In genomic region chr14:102013669-102014200, GRCh38 we compare ENCODE assay signal across 15 cellular contexts. TPM values are rescaled to one million over a fixed set of nuclear protein-coding genes. Genes with fewer than 3 reads are reported as not detected.
A peak's percentile ranks its signal among the peaks of the same experiment; 100 is the strongest.
DNase-seq lines count a peak whose midpoint lies in the region; ATAC-seq, FAIRE-seq and TF ChIP-seq lines count a peak whose summit lies in the region.
"Had no signal": no experiment of that assay in that cellular context is flagged by ENCODE, and none has a peak within 500 bp of the region (broad histone marks: within the 10 kb centered on the region; RNA-seq: fewer than 3 reads in every experiment).

No MANE protein-coding gene starts in this region.

- peak overlapping the region in 1 of 59 donors; percentile 38 for H3K27ac ChIP-seq in dorsolateral prefrontal cortex
- H3K27ac ChIP-seq: HL-60 had no signal

- TF ChIP-seq CTCF in D721Med (IDR thresholded peaks at IDR 0.05; ENCODE audit: insufficient read depth, missing control alignments) (no peak), omental fat pad (IDR thresholded peaks at IDR 0.05) (no peak), dorsolateral prefrontal cortex (IDR thresholded peaks at IDR 0.05 in 54 of 56, conservative IDR thresholded peaks at IDR 0.05 in 2 of 56; ENCODE audit: low read depth in 1 of 56, partially characterized antibody in 56 of 56) (no peak)

- H3K27ac Mint-ChIP-seq in activated CD8-positive, alpha-beta memory T cell treated with anti-CD3 and anti-CD28 coated beads, Interleukin-2, amount 10 ng/mL, durations not matched to agents 7 days and 5 days, result peak overlapping the region; percentile 25

- no peaks in the 10 kb centered on the region for H3K27me3 ChIP-seq in dorsolateral prefrontal cortex

- intact Hi-C loops in dorsolateral prefrontal cortex (cut with DNase I), result no loop called here

- no peaks in the 10 kb centered on the region for H3K27me3 Mint-ChIP-seq in activated CD8-positive, alpha-beta memory T cell treated with anti-CD3 and anti-CD28 coated beads, Interleukin-2, amount 10 ng/mL, durations not matched to agents 7 days and 5 days

- ATAC-seq in activated CD8-positive, alpha-beta memory T cell treated with anti-CD3 and anti-CD28 coated beads, Interleukin-2, amount 10 ng/mL, durations not matched to agents 7 days and 5 days, result no peak
- ATAC-seq in omental fat pad (ENCODE audit: low FRiP score), result peak; percentile 61

- peak; percentile 96 for FAIRE-seq in D721Med (lab: Jason Lieb, UNC)

- CTCF ChIA-PET in activated CD8-positive, alpha-beta memory T cell treated with anti-CD3 and anti-CD28 coated beads, Interleukin-2, amount 10 ng/mL, durations not matched to agents 7 days and 5 days (lab: Charles Lee), result interaction anchor here (0.6 kb wide), 1 partner anchor 204 kb away, joined by 3 read pairs; no protein-coding TSS in a partner anchor

- no peak overlapping the region for H3K4me3 Mint-ChIP-seq in activated CD8-positive, alpha-beta memory T cell treated with anti-CD3 and anti-CD28 coated beads, Interleukin-2, amount 10 ng/mL, durations not matched to agents 7 days and 5 days

- DNase-seq in activated CD8-positive, alpha-beta memory T cell treated with anti-CD3 and anti-CD28 coated beads, Interleukin-2, amount 10 ng/mL, durations not matched to agents 7 days and 5 days, result no peak
- no peak for DNase-seq in activated CD8-positive, alpha-beta memory T cell treated with anti-CD3 and anti-CD28 coated beads, Interleukin-2, amount 50 U/mL, for 48 hours
- DNase-seq in D721Med (ENCODE audit: insufficient read length, low spot score) (peak; percentile 77), amniotic epithelial cell (ENCODE audit: low read depth) (peak; percentile 50), omental fat pad (ENCODE audit: low spot score) (no peak), foreskin melanocyte (no peak), dorsolateral prefrontal cortex (no peak), NCI-H1092 treated with DMSO at 0.1 percent for 48 hours (lab: John Stamatoyannopoulos, UW) (no peak)
- DNase-seq: C1 segment of cervical spinal cord, DMS153, EL, NCI-H146, NCI-H226, NCI-H69 had no signal

- peaks cover 85% of the 10 kb centered on the region for H3K36me3 Mint-ChIP-seq in activated CD8-positive, alpha-beta memory T cell treated with anti-CD3 and anti-CD28 coated beads, Interleukin-2, amount 10 ng/mL, durations not matched to agents 7 days and 5 days

- H3K4me1 Mint-ChIP-seq in activated CD8-positive, alpha-beta memory T cell treated with anti-CD3 and anti-CD28 coated beads, Interleukin-2, amount 10 ng/mL, durations not matched to agents 7 days and 5 days, result peaks cover 8% of the 10 kb centered on the region

- H3K4me3 ChIP-seq in dorsolateral prefrontal cortex, result no peak overlapping the region

- no peaks in the 10 kb centered on the region for H3K9me3 Mint-ChIP-seq in activated CD8-positive, alpha-beta memory T cell treated with anti-CD3 and anti-CD28 coated beads, Interleukin-2, amount 10 ng/mL, durations not matched to agents 7 days and 5 days (ENCODE audit: low read depth)

RNA-seq across cellular contexts. Expression of gene DYNC1H1, which starts 49.4 kb away (rescaled TPM):
- total RNA-seq in activated CD8-positive, alpha-beta memory T cell treated with anti-CD3 and anti-CD28 coated beads, Interleukin-2, amount 10 ng/mL, durations not matched to agents 7 days and 5 days, result 100 to 1,000 TPM; 308 to 325 TPM
- 100 to 1,000 TPM; 440 to 541 (median 495) TPM for total RNA-seq in omental fat pad
- 1,000 to 10,000 TPM in 97 of 120 experiments, 100 to 1,000 TPM in 23; 740 to 1,310 (median 1,110) TPM for total RNA-seq in dorsolateral prefrontal cortex

Comparison
In these comparisons a context has a peak if more than half of its experiments do, and no peak if none do; other contexts are left out.
1. DNase-seq: peak in D721Med (single experiment) and amniotic epithelial cell (single experiment); none in activated CD8-positive, alpha-beta memory T cell treated with anti-CD3 and anti-CD28 coated beads, Interleukin-2, amount 10 ng/mL, durations not matched to agents 7 days and 5 days (single experiment), activated CD8-positive, alpha-beta memory T cell treated with anti-CD3 and anti-CD28 coated beads, Interleukin-2, amount 50 U/mL, for 48 hours (single experiment), omental fat pad (single experiment), foreskin melanocyte (single experiment), dorsolateral prefrontal cortex (0 of 10) and NCI-H1092 treated with DMSO at 0.1 percent for 48 hours (single experiment).